ENCODE assay signal across 1 cellular context in the genomic region with DNA sequence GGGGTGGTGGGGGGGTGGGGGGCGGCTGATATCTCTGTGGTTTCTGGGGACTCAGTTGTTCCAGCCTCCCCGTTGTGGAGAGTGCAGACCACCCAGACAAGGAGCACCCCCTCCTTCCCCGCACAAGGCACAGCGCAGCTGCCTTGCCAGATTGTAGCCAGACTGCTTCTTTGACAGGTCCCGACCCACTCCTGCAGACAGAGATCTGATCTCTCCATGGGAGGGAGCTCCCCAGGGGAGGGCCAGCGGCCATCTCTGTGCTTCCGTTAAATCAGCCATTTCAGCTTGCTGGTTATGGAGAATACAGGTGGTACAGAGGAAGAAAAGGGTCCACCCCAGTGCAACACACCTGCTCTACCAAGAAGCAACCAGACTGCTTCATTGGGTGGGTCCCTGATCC.
A peak's percentile ranks its signal among the peaks of the same experiment; 100 is the strongest.
TF ChIP-seq lines count a peak whose summit lies in the region.

No MANE protein-coding gene starts in this region.

TF ChIP-seq in K562, 482 proteins besides CTCF, POLR2A, EP300 and RAD21 (continued from another document):
- TF ChIP-seq, protein P1, sequence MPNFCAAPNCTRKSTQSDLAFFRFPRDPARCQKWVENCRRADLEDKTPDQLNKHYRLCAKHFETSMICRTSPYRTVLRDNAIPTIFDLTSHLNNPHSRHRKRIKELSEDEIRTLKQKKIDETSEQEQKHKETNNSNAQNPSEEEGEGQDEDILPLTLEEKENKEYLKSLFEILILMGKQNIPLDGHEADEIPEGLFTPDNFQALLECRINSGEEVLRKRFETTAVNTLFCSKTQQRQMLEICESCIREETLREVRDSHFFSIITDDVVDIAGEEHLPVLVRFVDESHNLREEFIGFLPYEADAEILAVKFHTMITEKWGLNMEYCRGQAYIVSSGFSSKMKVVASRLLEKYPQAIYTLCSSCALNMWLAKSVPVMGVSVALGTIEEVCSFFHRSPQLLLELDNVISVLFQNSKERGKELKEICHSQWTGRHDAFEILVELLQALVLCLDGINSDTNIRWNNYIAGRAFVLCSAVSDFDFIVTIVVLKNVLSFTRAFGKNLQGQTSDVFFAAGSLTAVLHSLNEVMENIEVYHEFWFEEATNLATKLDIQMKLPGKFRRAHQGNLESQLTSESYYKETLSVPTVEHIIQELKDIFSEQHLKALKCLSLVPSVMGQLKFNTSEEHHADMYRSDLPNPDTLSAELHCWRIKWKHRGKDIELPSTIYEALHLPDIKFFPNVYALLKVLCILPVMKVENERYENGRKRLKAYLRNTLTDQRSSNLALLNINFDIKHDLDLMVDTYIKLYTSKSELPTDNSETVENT (CRISPR knock-in tag; IDR thresholded peaks at IDR 0.05), result no peak
- TF ChIP-seq HNRNPUL1 (IDR thresholded peaks at IDR 0.05; ENCODE audit: low read length) (no peak), YY1 (IDR thresholded peaks at IDR 0.05; ENCODE audit: borderline replicate concordance in 1 of 3, control insufficient read depth in 1 of 3, extremely low read depth in 1 of 3, insufficient read depth in 3 of 3, insufficient read length in 1 of 3, insufficient replicate concordance in 2 of 3, low read depth in 1 of 3, low read length in 2 of 3) (peak in 1 of 3 experiments; percentile 81), SAFB2 (IDR thresholded peaks at IDR 0.05; ENCODE audit: borderline replicate concordance, low read depth, low read length, severe bottlenecking) (no peak), BDP1 (IDR thresholded peaks at IDR 0.05; ENCODE audit: insufficient read depth, insufficient read length) (no peak), NFIX (CRISPR knock-in tag; IDR thresholded peaks at IDR 0.05; ENCODE audit: low read depth) (no peak), SOX6 (IDR thresholded peaks at IDR 0.05) (no peak), TCF3 (CRISPR knock-in tag; IDR thresholded peaks at IDR 0.05) (0 out of 2 replicates have a peak, but pooled peaks have one; percentile 1), CREBBP (IDR thresholded peaks at IDR 0.05; ENCODE audit: low read depth, low read length) (no peak), CBX2 (IDR thresholded peaks at IDR 0.05; ENCODE audit: insufficient read depth, low read length, poor library complexity, severe bottlenecking) (no peak), ZC3H11A (IDR thresholded peaks at IDR 0.05; ENCODE audit: low read depth, low read length) (no peak)
- TF ChIP-seq, protein P2, sequence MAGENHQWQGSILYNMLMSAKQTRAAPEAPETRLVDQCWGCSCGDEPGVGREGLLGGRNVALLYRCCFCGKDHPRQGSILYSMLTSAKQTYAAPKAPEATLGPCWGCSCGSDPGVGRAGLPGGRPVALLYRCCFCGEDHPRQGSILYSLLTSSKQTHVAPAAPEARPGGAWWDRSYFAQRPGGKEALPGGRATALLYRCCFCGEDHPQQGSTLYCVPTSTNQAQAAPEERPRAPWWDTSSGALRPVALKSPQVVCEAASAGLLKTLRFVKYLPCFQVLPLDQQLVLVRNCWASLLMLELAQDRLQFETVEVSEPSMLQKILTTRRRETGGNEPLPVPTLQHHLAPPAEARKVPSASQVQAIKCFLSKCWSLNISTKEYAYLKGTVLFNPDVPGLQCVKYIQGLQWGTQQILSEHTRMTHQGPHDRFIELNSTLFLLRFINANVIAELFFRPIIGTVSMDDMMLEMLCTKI (IDR thresholded peaks at IDR 0.05; ENCODE audit: partially characterized antibody), result no peak
- TF ChIP-seq, protein P3, sequence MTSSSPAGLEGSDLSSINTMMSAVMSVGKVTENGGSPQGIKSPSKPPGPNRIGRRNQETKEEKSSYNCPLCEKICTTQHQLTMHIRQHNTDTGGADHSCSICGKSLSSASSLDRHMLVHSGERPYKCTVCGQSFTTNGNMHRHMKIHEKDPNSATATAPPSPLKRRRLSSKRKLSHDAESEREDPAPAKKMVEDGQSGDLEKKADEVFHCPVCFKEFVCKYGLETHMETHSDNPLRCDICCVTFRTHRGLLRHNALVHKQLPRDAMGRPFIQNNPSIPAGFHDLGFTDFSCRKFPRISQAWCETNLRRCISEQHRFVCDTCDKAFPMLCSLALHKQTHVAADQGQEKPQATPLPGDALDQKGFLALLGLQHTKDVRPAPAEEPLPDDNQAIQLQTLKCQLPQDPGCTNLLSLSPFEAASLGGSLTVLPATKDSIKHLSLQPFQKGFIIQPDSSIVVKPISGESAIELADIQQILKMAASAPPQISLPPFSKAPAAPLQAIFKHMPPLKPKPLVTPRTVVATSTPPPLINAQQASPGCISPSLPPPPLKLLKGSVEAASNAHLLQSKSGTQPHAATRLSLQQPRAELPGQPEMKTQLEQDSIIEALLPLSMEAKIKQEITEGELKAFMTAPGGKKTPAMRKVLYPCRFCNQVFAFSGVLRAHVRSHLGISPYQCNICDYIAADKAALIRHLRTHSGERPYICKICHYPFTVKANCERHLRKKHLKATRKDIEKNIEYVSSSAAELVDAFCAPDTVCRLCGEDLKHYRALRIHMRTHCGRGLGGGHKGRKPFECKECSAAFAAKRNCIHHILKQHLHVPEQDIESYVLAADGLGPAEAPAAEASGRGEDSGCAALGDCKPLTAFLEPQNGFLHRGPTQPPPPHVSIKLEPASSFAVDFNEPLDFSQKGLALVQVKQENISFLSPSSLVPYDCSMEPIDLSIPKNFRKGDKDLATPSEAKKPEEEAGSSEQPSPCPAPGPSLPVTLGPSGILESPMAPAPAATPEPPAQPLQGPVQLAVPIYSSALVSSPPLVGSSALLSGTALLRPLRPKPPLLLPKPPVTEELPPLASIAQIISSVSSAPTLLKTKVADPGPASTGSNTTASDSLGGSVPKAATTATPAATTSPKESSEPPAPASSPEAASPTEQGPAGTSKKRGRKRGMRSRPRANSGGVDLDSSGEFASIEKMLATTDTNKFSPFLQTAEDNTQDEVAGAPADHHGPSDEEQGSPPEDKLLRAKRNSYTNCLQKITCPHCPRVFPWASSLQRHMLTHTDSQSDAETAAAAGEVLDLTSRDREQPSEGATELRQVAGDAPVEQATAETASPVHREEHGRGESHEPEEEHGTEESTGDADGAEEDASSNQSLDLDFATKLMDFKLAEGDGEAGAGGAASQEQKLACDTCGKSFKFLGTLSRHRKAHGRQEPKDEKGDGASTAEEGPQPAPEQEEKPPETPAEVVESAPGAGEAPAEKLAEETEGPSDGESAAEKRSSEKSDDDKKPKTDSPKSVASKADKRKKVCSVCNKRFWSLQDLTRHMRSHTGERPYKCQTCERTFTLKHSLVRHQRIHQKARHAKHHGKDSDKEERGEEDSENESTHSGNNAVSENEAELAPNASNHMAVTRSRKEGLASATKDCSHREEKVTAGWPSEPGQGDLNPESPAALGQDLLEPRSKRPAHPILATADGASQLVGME (CRISPR knock-in tag; IDR thresholded peaks at IDR 0.05), result no peak
- TF ChIP-seq, protein P4, sequence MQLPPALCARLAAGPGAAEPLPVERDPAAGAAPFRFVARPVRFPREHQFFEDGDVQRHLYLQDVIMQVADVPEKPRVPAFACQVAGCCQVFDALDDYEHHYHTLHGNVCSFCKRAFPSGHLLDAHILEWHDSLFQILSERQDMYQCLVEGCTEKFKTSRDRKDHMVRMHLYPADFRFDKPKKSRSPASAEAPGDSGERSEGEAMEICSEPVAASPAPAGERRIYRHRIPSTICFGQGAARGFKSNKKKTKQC (CRISPR knock-in tag; IDR thresholded peaks at IDR 0.05), result no peak
- TF ChIP-seq, protein P5, sequence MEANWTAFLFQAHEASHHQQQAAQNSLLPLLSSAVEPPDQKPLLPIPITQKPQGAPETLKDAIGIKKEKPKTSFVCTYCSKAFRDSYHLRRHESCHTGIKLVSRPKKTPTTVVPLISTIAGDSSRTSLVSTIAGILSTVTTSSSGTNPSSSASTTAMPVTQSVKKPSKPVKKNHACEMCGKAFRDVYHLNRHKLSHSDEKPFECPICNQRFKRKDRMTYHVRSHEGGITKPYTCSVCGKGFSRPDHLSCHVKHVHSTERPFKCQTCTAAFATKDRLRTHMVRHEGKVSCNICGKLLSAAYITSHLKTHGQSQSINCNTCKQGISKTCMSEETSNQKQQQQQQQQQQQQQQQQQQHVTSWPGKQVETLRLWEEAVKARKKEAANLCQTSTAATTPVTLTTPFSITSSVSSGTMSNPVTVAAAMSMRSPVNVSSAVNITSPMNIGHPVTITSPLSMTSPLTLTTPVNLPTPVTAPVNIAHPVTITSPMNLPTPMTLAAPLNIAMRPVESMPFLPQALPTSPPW (CRISPR knock-in tag; IDR thresholded peaks at IDR 0.05), result peak; percentile 61; the same call in 1 of the 2 replicates
